In genomic region chr19:1725100-1726064, GRCh38 we compare ENCODE assay signal across 8 cellular contexts. TPM values are rescaled to one million over a fixed set of nuclear protein-coding genes. Genes with fewer than 3 reads are reported as not detected.
DNase-seq lines count a peak whose midpoint lies in the region; ATAC-seq and TF ChIP-seq lines count a peak whose summit lies in the region.

No MANE protein-coding gene starts in this region.

- no peaks in the 10 kb centered on the region for H3K9me3 Mint-ChIP-seq in activated CD4-positive, alpha-beta T cell treated with anti-CD3 and anti-CD28 coated beads, Interleukin-2, amount 10 ng/mL, durations not matched to agents 7 days and 5 days
- H3K9me3 Mint-ChIP-seq in naive B cell = peaks cover 0 to 4% (median 0%) of the 10 kb centered on the region in 7 donors

- H3K36me3 ChIP-seq in esophagus squamous epithelium = no peaks in the 10 kb centered on the region
- H3K36me3 ChIP-seq in suprapubic skin = no peaks in the 10 kb centered on the region
- H3K36me3 ChIP-seq in OCI-LY7 (ENCODE audit: insufficient read depth, low read length) = no peaks in the 10 kb centered on the region

- H3K27ac Mint-ChIP-seq in activated CD4-positive, alpha-beta T cell treated with anti-CD3 and anti-CD28 coated beads, Interleukin-2, amount 10 ng/mL, durations not matched to agents 7 days and 5 days = no peak overlapping the region
- no peak overlapping the region for H3K27ac Mint-ChIP-seq in naive B cell

- in situ Hi-C loops in KBM-7 (cut with MboI; ENCODE audit: low pct_unique_long_range_greater_than_20kb, low sequenced_read_pairs) = no loop called here

- H3K4me1 Mint-ChIP-seq in activated CD4-positive, alpha-beta T cell treated with anti-CD3 and anti-CD28 coated beads, Interleukin-2, amount 10 ng/mL, durations not matched to agents 7 days and 5 days = peaks cover 3% of the 10 kb centered on the region
- H3K4me1 Mint-ChIP-seq in naive B cell = peaks cover 3 to 7% (median 6%) of the 10 kb centered on the region in 3 donors

- TF ChIP-seq CTCF in esophagus squamous epithelium (IDR thresholded peaks at IDR 0.05) (no peak), suprapubic skin (IDR thresholded peaks at IDR 0.05) (no peak), OCI-LY7 (conservative IDR thresholded peaks at IDR 0.05; ENCODE audit: low read length) (no peak)

- no peaks in the 10 kb centered on the region for H3K79me2 ChIP-seq in OCI-LY7 (ENCODE audit: insufficient read depth, low read depth, low read length)

- ATAC-seq in naive B cell (ENCODE audit: low read depth in 2 of 2) = peak; percentile 45 to 52
- no peak for ATAC-seq in GM21717 (IDR thresholded peaks at IDR 0.05; ENCODE audit: unreplicated experiment)

- no TSS peak for BruUV-seq in OCI-LY7 (replicated peaks; lab: Mats Ljungman, UMichigan)

- WGBS in esophagus squamous epithelium, 2 donors = 15 to 95% methylated on average over 3 to 16 of the region's 90 CpGs
- WGBS in suprapubic skin = 27% methylated on average over 10 of the region's 90 CpGs

- H3K36me3 Mint-ChIP-seq in activated CD4-positive, alpha-beta T cell treated with anti-CD3 and anti-CD28 coated beads, Interleukin-2, amount 10 ng/mL, durations not matched to agents 7 days and 5 days (ENCODE audit: low read depth) = no peaks in the 10 kb centered on the region
- H3K36me3 Mint-ChIP-seq in naive B cell = peaks cover 0 to 17% of the 10 kb centered on the region in 2 donors

- H3K9me3 ChIP-seq in esophagus squamous epithelium = no peaks in the 10 kb centered on the region
- H3K9me3 ChIP-seq in suprapubic skin = no peaks in the 10 kb centered on the region
- no peaks in the 10 kb centered on the region for H3K9me3 ChIP-seq in OCI-LY7 (ENCODE audit: low read length)

- H3K4me3 Mint-ChIP-seq in activated CD4-positive, alpha-beta T cell treated with anti-CD3 and anti-CD28 coated beads, Interleukin-2, amount 10 ng/mL, durations not matched to agents 7 days and 5 days = no peak overlapping the region
- H3K4me3 Mint-ChIP-seq in naive B cell = peak overlapping the region in 7 of 8 donors; percentile 15 to 72 (median 52)

- no peaks in the 10 kb centered on the region for H3K9me2 ChIP-seq in OCI-LY7 (ENCODE audit: insufficient read depth, low read length)

- TF ChIP-seq POLR2A in esophagus squamous epithelium (IDR thresholded peaks at IDR 0.05) (no peak), suprapubic skin (IDR thresholded peaks at IDR 0.05) (no peak)

- no peak for TF ChIP-seq EP300 in suprapubic skin (IDR thresholded peaks at IDR 0.05)

- POLR2A ChIA-PET in activated CD4-positive, alpha-beta T cell treated with anti-CD3 and anti-CD28 coated beads, Interleukin-2, amount 10 ng/mL, durations not matched to agents 7 days and 5 days (lab: Charles Lee) = no interaction called here
- POLR2A ChIA-PET in OCI-LY7 (lab: Charles Lee) = no interaction called here

- H3K27ac ChIP-seq in esophagus squamous epithelium (no peak overlapping the region), suprapubic skin (no peak overlapping the region), OCI-LY7 (ENCODE audit: low read depth, low read length, poor library complexity, severe bottlenecking) (no peak overlapping the region)

- DNase-seq in COLO668 (lab: John Stamatoyannopoulos, UW; ENCODE audit: unreplicated experiment) (peak; percentile 82), KBM-7 (peak; percentile 13), esophagus squamous epithelium (lab: John Stamatoyannopoulos, UW) (no peak), naive B cell (no peak), suprapubic skin (ENCODE audit: low spot score in 2 of 2) (no peak), OCI-LY7 (ENCODE audit: low spot score) (no peak)
- DNase-seq in activated CD4-positive, alpha-beta T cell treated with anti-CD3 and anti-CD28 coated beads, Interleukin-2, amount 10 ng/mL, durations not matched to agents 7 days and 5 days = peak; percentile 28

- no peak overlapping the region for H3K4me2 ChIP-seq in OCI-LY7 (ENCODE audit: low read length)

- peaks cover 30% of the 10 kb centered on the region for H3K27me3 Mint-ChIP-seq in activated CD4-positive, alpha-beta T cell treated with anti-CD3 and anti-CD28 coated beads, Interleukin-2, amount 10 ng/mL, durations not matched to agents 7 days and 5 days
- peaks cover 49 to 75% (median 51%) of the 10 kb centered on the region in 3 donors for H3K27me3 Mint-ChIP-seq in naive B cell

- no peaks in the 10 kb centered on the region for H4K20me1 ChIP-seq in OCI-LY7 (ENCODE audit: insufficient read depth, low read length)

- H3K27me3 ChIP-seq in esophagus squamous epithelium (peaks cover 0 to 99% (median 15%) of the 10 kb centered on the region in 4 donors), suprapubic skin (peaks cover 77% of the 10 kb centered on the region)

- no peak overlapping the region for H2AFZ ChIP-seq in OCI-LY7 (ENCODE audit: low read length)

- CTCF ChIA-PET in activated CD4-positive, alpha-beta T cell treated with anti-CD3 and anti-CD28 coated beads, Interleukin-2, amount 10 ng/mL, durations not matched to agents 7 days and 5 days (lab: Charles Lee) = no interaction called here
- CTCF ChIA-PET in OCI-LY7 (lab: Charles Lee; ENCODE audit: unreplicated experiment) = no interaction called here

- H3K4me1 ChIP-seq in esophagus squamous epithelium = peaks cover 3 to 15% (median 5%) of the 10 kb centered on the region in 3 donors
- peaks cover 12% of the 10 kb centered on the region for H3K4me1 ChIP-seq in suprapubic skin
- H3K4me1 ChIP-seq in OCI-LY7 (ENCODE audit: insufficient read depth, low read length, poor library complexity, severe bottlenecking) = peaks cover 6% of the 10 kb centered on the region

- intact Hi-C loops in esophagus squamous epithelium (cut with DNase I) = no loop called here
- intact Hi-C loops in OCI-LY7 (cut with micrococcal nuclease; ENCODE audit: unreplicated experiment) = no loop called here

- H3K4me3 ChIP-seq in esophagus squamous epithelium (peak overlapping the region; percentile 9 to 63 (median 42)), suprapubic skin (peak overlapping the region; percentile 46), OCI-LY7 (ENCODE audit: low read depth, low read length, poor library complexity, severe bottlenecking) (no peak overlapping the region)

RNA-seq across cellular contexts. Expression of gene ONECUT3, which starts 27.9 kb away (rescaled TPM):
- not detected for total RNA-seq in activated CD4-positive, alpha-beta T cell treated with anti-CD3 and anti-CD28 coated beads, Interleukin-2, amount 10 ng/mL, durations not matched to agents 7 days and 5 days
- total RNA-seq in esophagus squamous epithelium = not detected
- not detected for polyA plus RNA-seq in naive B cell (ENCODE audit: low read depth in 6 of 6)
- not detected for total RNA-seq in suprapubic skin
- not detected in 2 replicates for total RNA-seq in OCI-LY7 (2014; rRNA removed; shearing (Covaris generic))
- total RNA-seq in OCI-LY7 (2022) = not detected in 2 replicates

Comparison
In these comparisons a context has a peak if more than half of its experiments do, and no peak if none do; other contexts are left out.
1. DNase-seq: peak in COLO668 (single experiment), KBM-7 (single experiment) and activated CD4-positive, alpha-beta T cell treated with anti-CD3 and anti-CD28 coated beads, Interleukin-2, amount 10 ng/mL, durations not matched to agents 7 days and 5 days (single experiment); none in esophagus squamous epithelium (single experiment), naive B cell (single experiment), suprapubic skin (0 of 2) and OCI-LY7 (single experiment).